In genomic region chr2:151766421-151767153, GRCh38 we compare ENCODE assay signal across 8 cellular contexts. TPM values are rescaled to one million over a fixed set of nuclear protein-coding genes. Genes with fewer than 3 reads are reported as not detected.
A peak's percentile ranks its signal among the peaks of the same experiment; 100 is the strongest.
DNase-seq lines count a peak whose midpoint lies in the region; ATAC-seq, FAIRE-seq and TF ChIP-seq lines count a peak whose summit lies in the region.

No MANE protein-coding gene starts in this region.

- FAIRE-seq in GM12892 (lab: Jason Lieb, UNC), result peak; percentile 48

- no peak for TF ChIP-seq POLR2A in GM12892 (IDR thresholded peaks at IDR 0.05; ENCODE audit: low read depth, low read length)

- H3K36me3 Mint-ChIP-seq in endodermal cell (ENCODE audit: low read depth), result peaks cover 7% of the 10 kb centered on the region

- peak overlapping the region; percentile 29 for H3K27ac Mint-ChIP-seq in endodermal cell

- H3K9ac ChIP-seq in endodermal cell (ENCODE audit: extremely low read depth, low read length, poor library complexity, severe bottlenecking), result no peak overlapping the region

- no peak for DNase-seq in GM12892 (ENCODE audit: insufficient read length)
- no peak for DNase-seq in endodermal cell
- no peak for DNase-seq in SKM-1 (lab: John Stamatoyannopoulos, UW; ENCODE audit: unreplicated experiment)
- no peak for DNase-seq in cerebellar nuclear complex (lab: John Stamatoyannopoulos, UW)
- DNase-seq in DMS79 treated with DMSO at 0.1 percent for 48 hours (lab: John Stamatoyannopoulos, UW), result no peak
- DNase-seq in NOMO-1 (lab: John Stamatoyannopoulos, UW; ENCODE audit: unreplicated experiment in 2 of 2), result no peak

- H3K27me3 Mint-ChIP-seq in endodermal cell (ENCODE audit: insufficient read depth), result no peaks in the 10 kb centered on the region

- no peak overlapping the region for H3K27ac ChIP-seq in endodermal cell (ENCODE audit: low read depth, low read length)

- H3K9me3 Mint-ChIP-seq in endodermal cell, result peaks cover 3% of the 10 kb centered on the region

- peaks cover 8% of the 10 kb centered on the region for H3K4me1 Mint-ChIP-seq in endodermal cell

- no peak overlapping the region for H3K4me3 ChIP-seq in endodermal cell (ENCODE audit: low read length)

- no peak overlapping the region for H3K4me3 Mint-ChIP-seq in endodermal cell

- WGBS in endodermal cell (ENCODE audit: insufficient coverage in 1 of 2, insufficient read length in 1 of 2), 2 experiments, result 90 to 100% methylated on average over 2 to 4 of the region's 4 CpGs

- TF ChIP-seq CTCF in endodermal cell (conservative IDR thresholded peaks at IDR 0.05), result no peak

- no peaks in the 10 kb centered on the region for H3K27me3 ChIP-seq in endodermal cell (ENCODE audit: control insufficient read depth, insufficient read depth, low read length, poor library complexity, severe bottlenecking)

- H3K36me3 ChIP-seq in endodermal cell (ENCODE audit: control insufficient read depth, insufficient read depth, low read length), result no peaks in the 10 kb centered on the region

- no peaks in the 10 kb centered on the region for H3K9me3 ChIP-seq in endodermal cell (ENCODE audit: control insufficient read depth, low read length)

- peak; percentile 57 for ATAC-seq in GM19397 (IDR thresholded peaks at IDR 0.05; ENCODE audit: unreplicated experiment)
- ATAC-seq in HG03280 (IDR thresholded peaks at IDR 0.05; ENCODE audit: unreplicated experiment), result peak; percentile 38

- no peaks in the 10 kb centered on the region for H3K4me1 ChIP-seq in endodermal cell (ENCODE audit: control insufficient read depth, insufficient read depth, low read length)

RNA-seq across cellular contexts. Expression of gene NEB, which starts 32.3 kb away (rescaled TPM):
- polyA plus RNA-seq in GM12892 (2012; ENCODE audit: missing spikeins), result 1.7 TPM
- total RNA-seq in endodermal cell, result 1 to 10 TPM; 4.4 to 5.4 TPM
- polyA plus RNA-seq in endodermal cell (2013, experiment 1 of 2), result 0.18 TPM
- 0.21 TPM for polyA plus RNA-seq in endodermal cell (2013, experiment 2 of 2)
